In the genomic region with DNA sequence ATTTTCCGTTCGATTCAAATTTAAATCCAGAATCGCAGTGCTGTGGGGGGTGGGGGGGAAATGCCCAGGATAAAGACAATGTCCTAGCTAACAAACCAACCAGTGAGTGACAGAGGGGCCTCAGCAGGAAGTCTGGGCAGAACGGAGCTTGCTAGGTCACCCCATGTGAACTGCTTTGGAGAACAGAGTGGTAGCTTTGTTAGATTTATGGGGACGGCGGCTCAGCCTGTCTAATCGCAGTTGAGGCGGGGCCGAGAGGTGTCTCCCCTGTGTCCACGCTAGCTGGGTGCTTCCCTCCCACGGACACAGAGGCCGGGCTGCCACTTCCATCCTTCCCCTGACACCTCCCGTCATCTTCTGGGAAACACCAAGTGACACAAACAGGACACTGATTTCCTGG, we compare ENCODE assay signal across 15 cellular contexts.
DNase-seq lines count a peak whose midpoint lies in the region; ATAC-seq and TF ChIP-seq lines count a peak whose summit lies in the region.
"Had no signal": no experiment of that assay in that cellular context is flagged by ENCODE, and none has a peak within 500 bp of the region (broad histone marks: within the 10 kb centered on the region; RNA-seq: fewer than 3 reads in every experiment).

No MANE protein-coding gene starts in this region.

- H3K27me3 ChIP-seq in iPS-20b (ENCODE audit: insufficient read depth, low read length) (no peaks in the 10 kb centered on the region), sigmoid colon (no peaks in the 10 kb centered on the region)
- H3K27me3 ChIP-seq: BE2C had no signal

- ATAC-seq in WTC11: no peak
- ATAC-seq: A549; CD8-positive, alpha-beta T cell had no signal

- 78 to 89% methylated on average over 13 of the region's 13 CpGs for WGBS in sigmoid colon, 2 donors

- no peak for TF ChIP-seq CTCF in WTC11 (IDR thresholded peaks at IDR 0.05)
- TF ChIP-seq CTCF in sigmoid colon (IDR thresholded peaks at IDR 0.05): no peak

- TF ChIP-seq POLR2A in sigmoid colon (IDR thresholded peaks at IDR 0.05): no peak

- H3K27ac ChIP-seq in iPS-20b (ENCODE audit: low read length): peak overlapping the region; percentile 12
- H3K27ac ChIP-seq in sigmoid colon: no peak overlapping the region
- H3K27ac ChIP-seq: A549, C4-2B had no signal

- intact Hi-C loops in sigmoid colon (cut with DNase I): no loop called here

- H3K4me1 ChIP-seq in iPS-20b (ENCODE audit: insufficient read depth, low read length): peaks cover 42% of the 10 kb centered on the region; the same call in 1 of the 2 replicates
- H3K4me1 ChIP-seq in sigmoid colon: no peaks in the 10 kb centered on the region

- H3K4me1 Mint-ChIP-seq in WTC11: peaks cover 79% of the 10 kb centered on the region

- H3K9ac ChIP-seq in iPS-20b (ENCODE audit: low read depth, low read length): peak overlapping the region; percentile 27; the same call in 1 of the 2 replicates

- DNase-seq in NCI-H526 treated with DMSO at 0.1 percent for 48 hours (lab: John Stamatoyannopoulos, UW) (peak; percentile 63), WTC11 (ENCODE audit: low spot score) (no peak), sigmoid colon (no peak), epidermal melanocyte (ENCODE audit: insufficient read length, low spot score) (no peak), GM19238 (ENCODE audit: insufficient read length, low spot score) (no peak)
- DNase-seq: BE2C, COR-L47, DMS153, EL, HCEC 1CT, HFFc6 had no signal

- H3K9me3 ChIP-seq in iPS-20b (ENCODE audit: insufficient read depth, low read depth, low read length) (no peaks in the 10 kb centered on the region), sigmoid colon (no peaks in the 10 kb centered on the region)
- H3K9me3 ChIP-seq: A549, BE2C had no signal

- TF ChIP-seq EP300 in sigmoid colon (IDR thresholded peaks at IDR 0.05): no peak

- H3K27ac Mint-ChIP-seq in WTC11: peak overlapping the region; percentile 79; the same call in 1 of the 2 replicates
- H3K27ac Mint-ChIP-seq: CD8-positive, alpha-beta T cell; HFFc6 had no signal

- no peaks in the 10 kb centered on the region for H3K36me3 Mint-ChIP-seq in WTC11
- H3K36me3 Mint-ChIP-seq: CD8-positive, alpha-beta T cell had no signal

- H3K4me3 ChIP-seq in iPS-20b (ENCODE audit: low read length) (no peak overlapping the region), sigmoid colon (no peak overlapping the region)
- H3K4me3 ChIP-seq: A549 had no signal

- no peak overlapping the region for H3K4me3 Mint-ChIP-seq in WTC11
- H3K4me3 Mint-ChIP-seq: CD8-positive, alpha-beta T cell; HFFc6 had no signal

- no peaks in the 10 kb centered on the region for H3K27me3 Mint-ChIP-seq in WTC11 (ENCODE audit: low read depth)

- no peaks in the 10 kb centered on the region for H3K9me3 Mint-ChIP-seq in WTC11
- H3K9me3 Mint-ChIP-seq: CD8-positive, alpha-beta T cell had no signal

- POLR2A ChIA-PET in WTC11 (lab: Charles Lee): interaction anchor here (0.6 kb wide), 1 partner anchor 755 kb away, joined by 4 read pairs; no protein-coding TSS in a partner anchor

- H3K36me3 ChIP-seq in iPS-20b (ENCODE audit: insufficient read depth, low read depth, low read length) (no peaks in the 10 kb centered on the region), sigmoid colon (no peaks in the 10 kb centered on the region)
- H3K36me3 ChIP-seq: BE2C had no signal

- CTCF ChIA-PET in WTC11 (lab: Charles Lee): interaction anchor here (0.9 to 1.2 kb wide), 4 partner anchors 74 to 173 kb away, joined by 3 to 4 read pairs (median 3); no protein-coding TSS in a partner anchor

TF ChIP-seq in WTC11, 78 proteins besides CTCF, POLR2A, EP300 and RAD21 (continues in another document):
- TF ChIP-seq, protein P1, sequence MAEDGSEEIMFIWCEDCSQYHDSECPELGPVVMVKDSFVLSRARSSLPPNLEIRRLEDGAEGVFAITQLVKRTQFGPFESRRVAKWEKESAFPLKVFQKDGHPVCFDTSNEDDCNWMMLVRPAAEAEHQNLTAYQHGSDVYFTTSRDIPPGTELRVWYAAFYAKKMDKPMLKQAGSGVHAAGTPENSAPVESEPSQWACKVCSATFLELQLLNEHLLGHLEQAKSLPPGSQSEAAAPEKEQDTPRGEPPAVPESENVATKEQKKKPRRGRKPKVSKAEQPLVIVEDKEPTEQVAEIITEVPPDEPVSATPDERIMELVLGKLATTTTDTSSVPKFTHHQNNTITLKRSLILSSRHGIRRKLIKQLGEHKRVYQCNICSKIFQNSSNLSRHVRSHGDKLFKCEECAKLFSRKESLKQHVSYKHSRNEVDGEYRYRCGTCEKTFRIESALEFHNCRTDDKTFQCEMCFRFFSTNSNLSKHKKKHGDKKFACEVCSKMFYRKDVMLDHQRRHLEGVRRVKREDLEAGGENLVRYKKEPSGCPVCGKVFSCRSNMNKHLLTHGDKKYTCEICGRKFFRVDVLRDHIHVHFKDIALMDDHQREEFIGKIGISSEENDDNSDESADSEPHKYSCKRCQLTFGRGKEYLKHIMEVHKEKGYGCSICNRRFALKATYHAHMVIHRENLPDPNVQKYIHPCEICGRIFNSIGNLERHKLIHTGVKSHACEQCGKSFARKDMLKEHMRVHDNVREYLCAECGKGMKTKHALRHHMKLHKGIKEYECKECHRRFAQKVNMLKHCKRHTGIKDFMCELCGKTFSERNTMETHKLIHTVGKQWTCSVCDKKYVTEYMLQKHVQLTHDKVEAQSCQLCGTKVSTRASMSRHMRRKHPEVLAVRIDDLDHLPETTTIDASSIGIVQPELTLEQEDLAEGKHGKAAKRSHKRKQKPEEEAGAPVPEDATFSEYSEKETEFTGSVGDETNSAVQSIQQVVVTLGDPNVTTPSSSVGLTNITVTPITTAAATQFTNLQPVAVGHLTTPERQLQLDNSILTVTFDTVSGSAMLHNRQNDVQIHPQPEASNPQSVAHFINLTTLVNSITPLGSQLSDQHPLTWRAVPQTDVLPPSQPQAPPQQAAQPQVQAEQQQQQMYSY (CRISPR knock-in tag; IDR thresholded peaks at IDR 0.05): no peak
- TF ChIP-seq RELA (CRISPR knock-in tag; IDR thresholded peaks at IDR 0.05; ENCODE audit: borderline replicate concordance) (no peak), NR3C1 (CRISPR knock-in tag; conservative IDR thresholded peaks at IDR 0.05; ENCODE audit: low read depth) (no peak), KAT7 (CRISPR knock-in tag; IDR thresholded peaks at IDR 0.05; ENCODE audit: borderline replicate concordance) (no peak), SP1 (CRISPR knock-in tag; conservative IDR thresholded peaks at IDR 0.05) (no peak), SMAD4 (CRISPR knock-in tag; IDR thresholded peaks at IDR 0.05) (no peak)
- TF ChIP-seq, protein P2, sequence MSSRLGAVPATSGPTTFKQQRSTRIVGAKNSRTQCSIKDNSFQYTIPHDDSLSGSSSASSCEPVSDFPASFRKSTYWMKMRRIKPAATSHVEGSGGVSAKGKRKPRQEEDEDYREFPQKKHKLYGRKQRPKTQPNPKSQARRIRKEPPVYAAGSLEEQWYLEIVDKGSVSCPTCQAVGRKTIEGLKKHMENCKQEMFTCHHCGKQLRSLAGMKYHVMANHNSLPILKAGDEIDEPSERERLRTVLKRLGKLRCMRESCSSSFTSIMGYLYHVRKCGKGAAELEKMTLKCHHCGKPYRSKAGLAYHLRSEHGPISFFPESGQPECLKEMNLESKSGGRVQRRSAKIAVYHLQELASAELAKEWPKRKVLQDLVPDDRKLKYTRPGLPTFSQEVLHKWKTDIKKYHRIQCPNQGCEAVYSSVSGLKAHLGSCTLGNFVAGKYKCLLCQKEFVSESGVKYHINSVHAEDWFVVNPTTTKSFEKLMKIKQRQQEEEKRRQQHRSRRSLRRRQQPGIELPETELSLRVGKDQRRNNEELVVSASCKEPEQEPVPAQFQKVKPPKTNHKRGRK (CRISPR knock-in tag; IDR thresholded peaks at IDR 0.05; ENCODE audit: borderline replicate concordance): no peak
- TF ChIP-seq, protein P3, sequence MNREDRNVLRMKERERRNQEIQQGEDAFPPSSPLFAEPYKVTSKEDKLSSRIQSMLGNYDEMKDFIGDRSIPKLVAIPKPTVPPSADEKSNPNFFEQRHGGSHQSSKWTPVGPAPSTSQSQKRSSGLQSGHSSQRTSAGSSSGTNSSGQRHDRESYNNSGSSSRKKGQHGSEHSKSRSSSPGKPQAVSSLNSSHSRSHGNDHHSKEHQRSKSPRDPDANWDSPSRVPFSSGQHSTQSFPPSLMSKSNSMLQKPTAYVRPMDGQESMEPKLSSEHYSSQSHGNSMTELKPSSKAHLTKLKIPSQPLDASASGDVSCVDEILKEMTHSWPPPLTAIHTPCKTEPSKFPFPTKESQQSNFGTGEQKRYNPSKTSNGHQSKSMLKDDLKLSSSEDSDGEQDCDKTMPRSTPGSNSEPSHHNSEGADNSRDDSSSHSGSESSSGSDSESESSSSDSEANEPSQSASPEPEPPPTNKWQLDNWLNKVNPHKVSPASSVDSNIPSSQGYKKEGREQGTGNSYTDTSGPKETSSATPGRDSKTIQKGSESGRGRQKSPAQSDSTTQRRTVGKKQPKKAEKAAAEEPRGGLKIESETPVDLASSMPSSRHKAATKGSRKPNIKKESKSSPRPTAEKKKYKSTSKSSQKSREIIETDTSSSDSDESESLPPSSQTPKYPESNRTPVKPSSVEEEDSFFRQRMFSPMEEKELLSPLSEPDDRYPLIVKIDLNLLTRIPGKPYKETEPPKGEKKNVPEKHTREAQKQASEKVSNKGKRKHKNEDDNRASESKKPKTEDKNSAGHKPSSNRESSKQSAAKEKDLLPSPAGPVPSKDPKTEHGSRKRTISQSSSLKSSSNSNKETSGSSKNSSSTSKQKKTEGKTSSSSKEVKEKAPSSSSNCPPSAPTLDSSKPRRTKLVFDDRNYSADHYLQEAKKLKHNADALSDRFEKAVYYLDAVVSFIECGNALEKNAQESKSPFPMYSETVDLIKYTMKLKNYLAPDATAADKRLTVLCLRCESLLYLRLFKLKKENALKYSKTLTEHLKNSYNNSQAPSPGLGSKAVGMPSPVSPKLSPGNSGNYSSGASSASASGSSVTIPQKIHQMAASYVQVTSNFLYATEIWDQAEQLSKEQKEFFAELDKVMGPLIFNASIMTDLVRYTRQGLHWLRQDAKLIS (CRISPR knock-in tag; IDR thresholded peaks at IDR 0.05; ENCODE audit: borderline replicate concordance): no peak
- TF ChIP-seq, protein P4, sequence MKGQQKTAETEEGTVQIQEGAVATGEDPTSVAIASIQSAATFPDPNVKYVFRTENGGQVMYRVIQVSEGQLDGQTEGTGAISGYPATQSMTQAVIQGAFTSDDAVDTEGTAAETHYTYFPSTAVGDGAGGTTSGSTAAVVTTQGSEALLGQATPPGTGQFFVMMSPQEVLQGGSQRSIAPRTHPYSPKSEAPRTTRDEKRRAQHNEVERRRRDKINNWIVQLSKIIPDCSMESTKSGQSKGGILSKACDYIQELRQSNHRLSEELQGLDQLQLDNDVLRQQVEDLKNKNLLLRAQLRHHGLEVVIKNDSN (CRISPR knock-in tag; IDR thresholded peaks at IDR 0.05): no peak
